Comparison of ENCODE assay signal across 14 cellular contexts in genomic region chr17:43723697-43724359, GRCh38. TPM values are rescaled to one million over a fixed set of nuclear protein-coding genes. Genes with fewer than 3 reads are reported as not detected.
DNase-seq lines count a peak whose midpoint lies in the region; ATAC-seq and TF ChIP-seq lines count a peak whose summit lies in the region.
"Had no signal": no experiment of that assay in that cellular context is flagged by ENCODE, and none has a peak within 500 bp of the region (broad histone marks: within the 10 kb centered on the region; RNA-seq: fewer than 3 reads in every experiment).

No MANE protein-coding gene starts in this region.

- H3K4me1 ChIP-seq in mesendoderm (ENCODE audit: control insufficient read depth, low read depth, low read length) (peaks cover 3% of the 10 kb centered on the region), H9 (ENCODE audit: insufficient read depth, low read length) (no peaks in the 10 kb centered on the region; the same call in 1 of the 2 replicates)

- H3K4me1 Mint-ChIP-seq in H9, result peaks cover 22 to 26% of the 10 kb centered on the region in 2 experiments

- no peak for TF ChIP-seq POLR2A in GM18505 (IDR thresholded peaks at IDR 0.05; ENCODE audit: borderline replicate concordance, extremely low read depth, insufficient read depth, insufficient read length)

- H2AFZ ChIP-seq in H9 (ENCODE audit: low read length), result no peak overlapping the region

- H3K23me2 ChIP-seq in H9 (ENCODE audit: insufficient read length, low read depth, low read length, poor library complexity, severe bottlenecking), result peaks cover 4% of the 10 kb centered on the region

- in situ Hi-C loops in brain microvascular endothelial cell (cut with HindIII; ENCODE audit: low pct_ligation_motif_present, low sequenced_read_pairs), result no loop called here

- H2AK5ac ChIP-seq in mesendoderm (ENCODE audit: low read length) (no peak overlapping the region), H9 (ENCODE audit: insufficient read length, low read length) (no peak overlapping the region)

- no peak overlapping the region for H4K8ac ChIP-seq in mesendoderm (ENCODE audit: low read depth, low read length)
- H4K8ac ChIP-seq in H9 (replicated peaks; ENCODE audit: insufficient read length, low read depth, low read length), result no peak overlapping the region

- H3K18ac ChIP-seq in mesendoderm (ENCODE audit: low read length), result no peak overlapping the region
- H3K18ac ChIP-seq in H9 (ENCODE audit: insufficient read length, low read depth, low read length), result no peak overlapping the region

- H3K79me2 ChIP-seq in mesendoderm (ENCODE audit: control insufficient read depth, insufficient read depth, low read length) (no peaks in the 10 kb centered on the region), H9 (ENCODE audit: insufficient read depth, low read length) (no peaks in the 10 kb centered on the region)

- H3K27me3 Mint-ChIP-seq in H9 (ENCODE audit: low read depth), result peaks cover 7% of the 10 kb centered on the region
- H3K27me3 Mint-ChIP-seq: activated CD4-positive, alpha-beta T cell treated with anti-CD3 and anti-CD28 coated beads for 36 hours had no signal

- ATAC-seq in GM21423 (IDR thresholded peaks at IDR 0.05; ENCODE audit: unreplicated experiment) (no peak), GM18505 (IDR thresholded peaks at IDR 0.05; ENCODE audit: unreplicated experiment) (no peak)
- ATAC-seq: activated CD4-positive, alpha-beta T cell treated with anti-CD3 and anti-CD28 coated beads for 36 hours; left ventricle myocardium superior had no signal

- H2BK120ac ChIP-seq in mesendoderm (ENCODE audit: low read depth, low read length) (no peak overlapping the region), H9 (ENCODE audit: low read depth, low read length, poor library complexity, severe bottlenecking) (no peak overlapping the region)

- no peak overlapping the region for H2BK5ac ChIP-seq in mesendoderm (ENCODE audit: low read length)
- H2BK5ac ChIP-seq in H9 (ENCODE audit: insufficient read length, low read length), result no peak overlapping the region

- no peak overlapping the region for H4K5ac ChIP-seq in mesendoderm (ENCODE audit: low read length)
- H4K5ac ChIP-seq in H9 (ENCODE audit: insufficient read length, low read depth, low read length), result no peak overlapping the region

- H3K27ac Mint-ChIP-seq in H9, result no peak overlapping the region
- H3K27ac Mint-ChIP-seq: activated CD4-positive, alpha-beta T cell treated with anti-CD3 and anti-CD28 coated beads for 36 hours; CD4-positive, CD25-positive, alpha-beta regulatory T cell had no signal

- no peak overlapping the region for H2BK12ac ChIP-seq in H9 (ENCODE audit: insufficient read length, low read depth, low read length)

- H3K4me2 ChIP-seq in mesendoderm (ENCODE audit: low read length) (no peak overlapping the region), H9 (ENCODE audit: insufficient read depth, insufficient read length, low read length) (no peak overlapping the region)

- WGBS in mesendoderm (ENCODE audit: extremely low coverage, insufficient coverage, low lambda C conversion rate), result no CpG with 5 or more reads among the region's 6 CpGs
- no CpG with 5 or more reads among the region's 6 CpGs for WGBS in H9 (ENCODE audit: extremely low coverage, insufficient read length, low lambda C conversion rate)

- DNase-seq in COLO829 (ENCODE audit: low spot score) (peak; percentile 54), M059J (ENCODE audit: low read depth) (peak; percentile 97), brain microvascular endothelial cell (peak; percentile 74), mesendoderm (peak; percentile 49), H9 (no peak)
- DNase-seq in activated CD4-positive, alpha-beta T cell treated with anti-CD3 and anti-CD28 coated beads for 1 hour, result no peak
- DNase-seq: activated CD4-positive, alpha-beta T cell treated with anti-CD3 and anti-CD28 coated beads for 36 hours; activated naive CD4-positive, alpha-beta T cell; CD4-positive, CD25-positive, alpha-beta regulatory T cell; left ventricle myocardium superior; NCI-H146 had no signal

- H4K20me1 ChIP-seq in H9 (ENCODE audit: control insufficient read depth, insufficient read depth, insufficient read length), result no peaks in the 10 kb centered on the region

- H3K4ac ChIP-seq in mesendoderm (ENCODE audit: low read depth, low read length), result no peak overlapping the region
- H3K4ac ChIP-seq in H9 (ENCODE audit: low read depth, low read length), result no peak overlapping the region

- no peaks in the 10 kb centered on the region; a peak in 1 of 5 replicates for H3K9me3 Mint-ChIP-seq in H9

- no peak overlapping the region for H3K23ac ChIP-seq in mesendoderm (ENCODE audit: low read length)
- no peak overlapping the region for H3K23ac ChIP-seq in H9 (ENCODE audit: insufficient read length, low read depth, low read length)

- H3K56ac ChIP-seq in mesendoderm (ENCODE audit: low read length) (no peak overlapping the region), H9 (ENCODE audit: insufficient read length, low read depth, low read length) (no peak overlapping the region)

- H3K4me3 ChIP-seq in brain microvascular endothelial cell (ENCODE audit: low read depth, low read length) (no peak overlapping the region), mesendoderm (ENCODE audit: low read length) (no peak overlapping the region)
- H3K4me3 ChIP-seq: right atrium auricular region had no signal

- no peaks in the 10 kb centered on the region for H3K36me3 ChIP-seq in brain microvascular endothelial cell (replicated peaks)
- H3K36me3 ChIP-seq in mesendoderm (ENCODE audit: control insufficient read depth, insufficient read depth, low read length), result no peaks in the 10 kb centered on the region
- H3K36me3 ChIP-seq: right atrium auricular region had no signal

- no peak overlapping the region for H3K27ac ChIP-seq in brain microvascular endothelial cell
- H3K27ac ChIP-seq in mesendoderm (ENCODE audit: low read depth, low read length), result no peak overlapping the region
- no peak overlapping the region for H3K27ac ChIP-seq in H9 (ENCODE audit: insufficient read length, low read depth, low read length)
- H3K27ac ChIP-seq: right atrium auricular region had no signal

- H3K9me3 ChIP-seq in H9 (ENCODE audit: control insufficient read depth, low read depth, low read length), result no peaks in the 10 kb centered on the region
- H3K9me3 ChIP-seq: right atrium auricular region had no signal

- no peak overlapping the region for H3T11ph ChIP-seq in H9 (ENCODE audit: low read length)

- H3K36me3 Mint-ChIP-seq in H9 (ENCODE audit: insufficient read depth in 1 of 3, low read depth in 3 of 3), result no peaks in the 10 kb centered on the region
- H3K36me3 Mint-ChIP-seq: CD4-positive, CD25-positive, alpha-beta regulatory T cell had no signal

- no peak for TF ChIP-seq CTCF in brain microvascular endothelial cell (IDR thresholded peaks at IDR 0.05; ENCODE audit: low read depth, low read length, missing control alignments)
- no peak for TF ChIP-seq CTCF in H9 (conservative IDR thresholded peaks at IDR 0.05)

- no peak overlapping the region for H4K91ac ChIP-seq in H9 (ENCODE audit: insufficient read length, low read depth, low read length)

- no peak overlapping the region for H3K14ac ChIP-seq in H9 (ENCODE audit: insufficient read depth, low read length)

- H3K79me1 ChIP-seq in mesendoderm (ENCODE audit: low read length), result no peaks in the 10 kb centered on the region
- H3K79me1 ChIP-seq in H9 (ENCODE audit: insufficient read depth, low read depth, low read length, poor library complexity, severe bottlenecking), result no peaks in the 10 kb centered on the region

- H2BK15ac ChIP-seq in mesendoderm (replicated peaks; ENCODE audit: low read depth) (no peak overlapping the region), H9 (ENCODE audit: low read depth, low read length) (no peak overlapping the region)

- H3K9ac ChIP-seq in mesendoderm (ENCODE audit: low read length) (no peak overlapping the region), H9 (ENCODE audit: extremely low read depth, insufficient read length, low read length) (no peak overlapping the region)

- no peak overlapping the region for H3K4me3 Mint-ChIP-seq in H9
- H3K4me3 Mint-ChIP-seq: activated CD4-positive, alpha-beta T cell treated with anti-CD3 and anti-CD28 coated beads for 36 hours had no signal

- H2BK20ac ChIP-seq in H9 (ENCODE audit: low read depth, low read length, poor library complexity, severe bottlenecking), result no peak overlapping the region

- H3K27me3 ChIP-seq in brain microvascular endothelial cell (replicated peaks) (no peaks in the 10 kb centered on the region), mesendoderm (ENCODE audit: insufficient read depth, low read length, poor library complexity) (no peaks in the 10 kb centered on the region), H9 (ENCODE audit: insufficient read depth, low read length) (no peaks in the 10 kb centered on the region)
- H3K27me3 ChIP-seq: right atrium auricular region had no signal

RNA-seq across cellular contexts. Expression of gene SOST, which starts 34.8 kb away (rescaled TPM):
- total RNA-seq in M059J (2014; rRNA removed; shearing (Covaris generic)), result not detected in 2 replicates
- 0.13 TPM for polyA plus RNA-seq in mesendoderm (2013, experiment 1 of 2)
- polyA plus RNA-seq in mesendoderm (2013, experiment 2 of 2), result 0.14 TPM
- not detected in 2 replicates for total RNA-seq in H9 (2021)
- total RNA-seq: activated CD4-positive, alpha-beta T cell treated with anti-CD3 and anti-CD28 coated beads for 36 hours; CD4-positive, CD25-positive, alpha-beta regulatory T cell; left ventricle myocardium superior; right atrium auricular region had no signal
- polyA plus RNA-seq: CD4-positive, CD25-positive, alpha-beta regulatory T cell had no signal

RNA-seq across cellular contexts. Expression of gene DUSP3, which starts 54.9 kb away (rescaled TPM):
- total RNA-seq in M059J (2014; rRNA removed; shearing (Covaris generic)), result 37.7 and 51.5 TPM in 2 replicates
- 21.5 TPM for polyA plus RNA-seq in mesendoderm (2013, experiment 1 of 2)
- 21.8 TPM for polyA plus RNA-seq in mesendoderm (2013, experiment 2 of 2)
- 16.9 and 17.6 TPM in 2 replicates for total RNA-seq in H9 (2021)

RNA-seq across cellular contexts. Expression of gene CFAP97D1, which starts 56.4 kb away (rescaled TPM):
- not detected in 2 replicates for total RNA-seq in M059J (2014; rRNA removed; shearing (Covaris generic))
- polyA plus RNA-seq in mesendoderm (2013, experiment 1 of 2), result 0.03 TPM
- 0.03 TPM for polyA plus RNA-seq in mesendoderm (2013, experiment 2 of 2)
- not detected in 2 replicates for total RNA-seq in H9 (2021)
- total RNA-seq: activated CD4-positive, alpha-beta T cell treated with anti-CD3 and anti-CD28 coated beads for 36 hours; CD4-positive, CD25-positive, alpha-beta regulatory T cell; left ventricle myocardium superior; right atrium auricular region had no signal
- polyA plus RNA-seq: CD4-positive, CD25-positive, alpha-beta regulatory T cell had no signal

Comparison
In these comparisons a context has a peak if more than half of its experiments do, and no peak if none do; other contexts are left out.
1. DNase-seq: peak in COLO829 (single experiment), M059J (single experiment), brain microvascular endothelial cell (single experiment) and mesendoderm (single experiment); none in activated CD4-positive, alpha-beta T cell treated with anti-CD3 and anti-CD28 coated beads for 1 hour (single experiment) and H9 (single experiment).